ENCODE assay signal across 8 cellular contexts in genomic region chr2:176638167-176639015, GRCh38.
DNase-seq lines count a peak whose midpoint lies in the region; ATAC-seq and TF ChIP-seq lines count a peak whose summit lies in the region.

No MANE protein-coding gene starts in this region.

- peaks cover 65% of the 10 kb centered on the region for H3K27me3 Mint-ChIP-seq in activated naive CD8-positive, alpha-beta T cell treated with anti-CD3 and anti-CD28 coated beads, Interleukin-2, amount 10 ng/mL, durations not matched to agents 7 days and 5 days

- H3K27ac Mint-ChIP-seq in activated naive CD8-positive, alpha-beta T cell treated with anti-CD3 and anti-CD28 coated beads, Interleukin-2, amount 10 ng/mL, durations not matched to agents 7 days and 5 days = no peak overlapping the region

- no peak for TF ChIP-seq POLR2A in heart left ventricle (IDR thresholded peaks at IDR 0.05)
- TF ChIP-seq POLR2A in uterus (IDR thresholded peaks at IDR 0.05) = no peak

- H3K4me1 Mint-ChIP-seq in activated naive CD8-positive, alpha-beta T cell treated with anti-CD3 and anti-CD28 coated beads, Interleukin-2, amount 10 ng/mL, durations not matched to agents 7 days and 5 days = peaks cover 10% of the 10 kb centered on the region

- H3K36me3 ChIP-seq in DOHH2 (ENCODE audit: control insufficient read depth, low read length) (no peaks in the 10 kb centered on the region), SK-N-MC (ENCODE audit: insufficient read depth, low read length) (no peaks in the 10 kb centered on the region), heart left ventricle (no peaks in the 10 kb centered on the region), parathyroid adenoma (ENCODE audit: control insufficient read depth, insufficient read depth, low read length) (no peaks in the 10 kb centered on the region), uterus (no peaks in the 10 kb centered on the region)

- peak overlapping the region; percentile 71 for H3K4me3 Mint-ChIP-seq in activated naive CD8-positive, alpha-beta T cell treated with anti-CD3 and anti-CD28 coated beads, Interleukin-2, amount 10 ng/mL, durations not matched to agents 7 days and 5 days

- H3K4me2 ChIP-seq in DOHH2 (ENCODE audit: low read length) (no peak overlapping the region), parathyroid adenoma (ENCODE audit: low read length) (peak overlapping the region; percentile 46)

- no peaks in the 10 kb centered on the region for H3F3A ChIP-seq in DOHH2 (ENCODE audit: control insufficient read depth, insufficient read depth)

- H3K9me3 ChIP-seq in DOHH2 (ENCODE audit: control insufficient read depth, insufficient read depth, low read length) = no peaks in the 10 kb centered on the region
- H3K9me3 ChIP-seq in SK-N-MC (ENCODE audit: low read depth, low read length) = no peaks in the 10 kb centered on the region
- H3K9me3 ChIP-seq in heart left ventricle = no peaks in the 10 kb centered on the region
- no peaks in the 10 kb centered on the region for H3K9me3 ChIP-seq in parathyroid adenoma (ENCODE audit: control insufficient read depth, low read length)
- no peaks in the 10 kb centered on the region for H3K9me3 ChIP-seq in uterus

- no peaks in the 10 kb centered on the region for H3K4me1 ChIP-seq in DOHH2 (ENCODE audit: control insufficient read depth, low read length)
- H3K4me1 ChIP-seq in heart left ventricle = peaks cover 0 to 10% (median 4%) of the 10 kb centered on the region in 12 donors
- no peaks in the 10 kb centered on the region for H3K4me1 ChIP-seq in parathyroid adenoma
- peaks cover 0 to 5% of the 10 kb centered on the region in 2 donors for H3K4me1 ChIP-seq in uterus

- H3K36me3 Mint-ChIP-seq in activated naive CD8-positive, alpha-beta T cell treated with anti-CD3 and anti-CD28 coated beads, Interleukin-2, amount 10 ng/mL, durations not matched to agents 7 days and 5 days = no peaks in the 10 kb centered on the region

- H3K9ac ChIP-seq in SK-N-MC (ENCODE audit: insufficient read length) = peak overlapping the region; percentile 80
- H3K9ac ChIP-seq in parathyroid adenoma = no peak overlapping the region

- H3K79me2 ChIP-seq in DOHH2 (ENCODE audit: control insufficient read depth, low read length) = no peaks in the 10 kb centered on the region
- no peaks in the 10 kb centered on the region for H3K79me2 ChIP-seq in parathyroid adenoma

- no peak overlapping the region for H3K4me3 ChIP-seq in DOHH2 (ENCODE audit: low read length)
- peak overlapping the region; percentile 86 for H3K4me3 ChIP-seq in SK-N-MC
- peak overlapping the region; percentile 49 to 77 (median 60) for H3K4me3 ChIP-seq in heart left ventricle
- H3K4me3 ChIP-seq in parathyroid adenoma (ENCODE audit: low read depth, low read length) = peak overlapping the region; percentile 54
- H3K4me3 ChIP-seq in uterus = peak overlapping the region; percentile 70 to 90

- WGBS in heart left ventricle, 4 donors = 9 to 15% (median 12%) methylated on average over 39 of the region's 39 CpGs

- intact Hi-C loops in heart left ventricle (cut with DNase I) = loop anchor here (1.0 to 10.0 kb wide), 11 partner anchors 76 to 512 kb away; partner anchors contain the start of gene HOXD8 (in 4 of the 10)
- intact Hi-C loops in uterus (cut with DNase I; ENCODE audit: low total_unique reads) = loop anchor here (5.0 kb wide), 3 partner anchors 86 to 511 kb away; partner anchors contain the start of gene HOXD8

- H4K20me1 ChIP-seq in DOHH2 (ENCODE audit: control insufficient read depth, insufficient read depth, low read depth, low read length) = no peaks in the 10 kb centered on the region

- TF ChIP-seq CTCF in DOHH2 (IDR thresholded peaks at IDR 0.05; ENCODE audit: low read depth, low read length, poor library complexity, severe bottlenecking) (peak; percentile 44), heart left ventricle (IDR thresholded peaks at IDR 0.05) (peak; percentile 57 to 88 (median 78)), parathyroid adenoma (IDR thresholded peaks at IDR 0.05) (no peak), uterus (IDR thresholded peaks at IDR 0.05) (peak; percentile 63 to 87 (median 78))

- DNase-seq in GOT3 (lab: John Stamatoyannopoulos, UW) = peak; percentile 30
- DNase-seq in LoVo (ENCODE audit: low spot score) = peak; percentile 72
- no peak for DNase-seq in SK-N-MC (ENCODE audit: low read depth, low spot score)
- peak; percentile 79 for DNase-seq in activated naive CD8-positive, alpha-beta T cell treated with anti-CD3 and anti-CD28 coated beads, Interleukin-2, amount 10 ng/mL, durations not matched to agents 7 days and 5 days
- DNase-seq in heart left ventricle = peak; percentile 48 to 74 (median 69)
- DNase-seq in uterus = peak; percentile 77 to 83

- H3K27ac ChIP-seq in DOHH2 (ENCODE audit: low read depth, low read length) (no peak overlapping the region), SK-N-MC (no peak overlapping the region), heart left ventricle (peak overlapping the region in 6 of 12 donors; percentile 37 to 77 (median 58)), parathyroid adenoma (no peak overlapping the region), uterus (peak overlapping the region; percentile 95 to 98)

- no peaks in the 10 kb centered on the region for H3K9me2 ChIP-seq in DOHH2 (replicated peaks; ENCODE audit: control insufficient read depth, low read length)

- ATAC-seq in activated naive CD8-positive, alpha-beta T cell treated with anti-CD3 and anti-CD28 coated beads, Interleukin-2, amount 10 ng/mL, durations not matched to agents 7 days and 5 days (ENCODE audit: low read depth) = peak; percentile 91
- peak in 3 of 4 donors; percentile 79 to 95 (median 88) for ATAC-seq in heart left ventricle

- POLR2A ChIA-PET in activated naive CD8-positive, alpha-beta T cell treated with anti-CD3 and anti-CD28 coated beads, Interleukin-2, amount 10 ng/mL, durations not matched to agents 7 days and 5 days (lab: Charles Lee) = interaction anchor here (0.6 to 0.7 kb wide), 2 partner anchors 183 to 462 kb away, joined by 5 to 6 read pairs; no protein-coding TSS in a partner anchor

- H3K9me3 Mint-ChIP-seq in activated naive CD8-positive, alpha-beta T cell treated with anti-CD3 and anti-CD28 coated beads, Interleukin-2, amount 10 ng/mL, durations not matched to agents 7 days and 5 days = no peaks in the 10 kb centered on the region

- H3K27me3 ChIP-seq in DOHH2 (ENCODE audit: control insufficient read depth, low read length) (peaks cover 8% of the 10 kb centered on the region), heart left ventricle (peaks cover 10 to 96% (median 54%) of the 10 kb centered on the region in 9 donors), parathyroid adenoma (ENCODE audit: control insufficient read depth, insufficient read depth, low read length) (peaks cover 6% of the 10 kb centered on the region), uterus (no peaks in the 10 kb centered on the region)

- H2AFZ ChIP-seq in parathyroid adenoma = no peak overlapping the region

Comparison
In these comparisons a context has a peak if more than half of its experiments do, and no peak if none do; other contexts are left out.
1. H3K27ac ChIP-seq: peak in uterus (2 of 2); none in DOHH2 (single experiment), SK-N-MC (single experiment) and parathyroid adenoma (single experiment).